1 cellular context compared by ENCODE assay signal in the genomic region with DNA sequence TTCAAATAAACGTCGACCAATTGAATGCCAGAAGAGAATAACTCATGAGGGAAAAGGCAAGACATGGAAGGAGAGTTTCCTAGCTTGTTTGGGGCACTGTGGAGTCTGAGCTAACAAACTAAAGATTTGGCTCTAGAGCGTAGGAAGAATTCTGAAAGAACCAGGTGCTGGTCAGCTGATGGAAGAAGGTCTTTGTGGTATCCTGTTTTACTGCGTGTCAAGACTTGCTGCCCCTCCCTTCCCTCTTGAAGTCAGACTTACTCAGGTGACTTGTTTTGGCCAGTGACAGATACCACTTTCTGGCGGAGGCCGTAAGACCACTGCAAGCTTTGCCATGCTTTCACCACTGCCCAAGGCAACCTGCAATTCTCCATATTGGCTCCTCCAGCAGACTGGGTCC.
TF ChIP-seq lines count a peak whose summit lies in the region.

No MANE protein-coding gene starts in this region.

TF ChIP-seq in GM23338, 12 proteins besides CTCF, POLR2A, EP300 and RAD21 (continued from another document):
- no peak for TF ChIP-seq CREB1 (CRISPR knock-in tag; IDR thresholded peaks at IDR 0.05; ENCODE audit: low read depth)
- TF ChIP-seq STAT1 (IDR thresholded peaks at IDR 0.05; ENCODE audit: unreplicated experiment) = no peak
- no peak for TF ChIP-seq EZH2 (IDR thresholded peaks at IDR 0.05; ENCODE audit: low read depth, unreplicated experiment)
- no peak for TF ChIP-seq EZH2phosphoT487 (IDR thresholded peaks at IDR 0.05; ENCODE audit: unreplicated experiment)
- TF ChIP-seq, protein P1, sequence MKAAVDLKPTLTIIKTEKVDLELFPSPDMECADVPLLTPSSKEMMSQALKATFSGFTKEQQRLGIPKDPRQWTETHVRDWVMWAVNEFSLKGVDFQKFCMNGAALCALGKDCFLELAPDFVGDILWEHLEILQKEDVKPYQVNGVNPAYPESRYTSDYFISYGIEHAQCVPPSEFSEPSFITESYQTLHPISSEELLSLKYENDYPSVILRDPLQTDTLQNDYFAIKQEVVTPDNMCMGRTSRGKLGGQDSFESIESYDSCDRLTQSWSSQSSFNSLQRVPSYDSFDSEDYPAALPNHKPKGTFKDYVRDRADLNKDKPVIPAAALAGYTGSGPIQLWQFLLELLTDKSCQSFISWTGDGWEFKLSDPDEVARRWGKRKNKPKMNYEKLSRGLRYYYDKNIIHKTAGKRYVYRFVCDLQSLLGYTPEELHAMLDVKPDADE (IDR thresholded peaks at IDR 0.05) = no peak
- TF ChIP-seq JUNB (IDR thresholded peaks at IDR 0.05; ENCODE audit: unreplicated experiment) = no peak
- no peak for TF ChIP-seq NANOG (IDR thresholded peaks at IDR 0.05; ENCODE audit: borderline replicate concordance)
- no peak for TF ChIP-seq ZNF114 (CRISPR knock-in tag; IDR thresholded peaks at IDR 0.05)
